ENCODE assay signal across 19 cellular contexts in the genomic region with DNA sequence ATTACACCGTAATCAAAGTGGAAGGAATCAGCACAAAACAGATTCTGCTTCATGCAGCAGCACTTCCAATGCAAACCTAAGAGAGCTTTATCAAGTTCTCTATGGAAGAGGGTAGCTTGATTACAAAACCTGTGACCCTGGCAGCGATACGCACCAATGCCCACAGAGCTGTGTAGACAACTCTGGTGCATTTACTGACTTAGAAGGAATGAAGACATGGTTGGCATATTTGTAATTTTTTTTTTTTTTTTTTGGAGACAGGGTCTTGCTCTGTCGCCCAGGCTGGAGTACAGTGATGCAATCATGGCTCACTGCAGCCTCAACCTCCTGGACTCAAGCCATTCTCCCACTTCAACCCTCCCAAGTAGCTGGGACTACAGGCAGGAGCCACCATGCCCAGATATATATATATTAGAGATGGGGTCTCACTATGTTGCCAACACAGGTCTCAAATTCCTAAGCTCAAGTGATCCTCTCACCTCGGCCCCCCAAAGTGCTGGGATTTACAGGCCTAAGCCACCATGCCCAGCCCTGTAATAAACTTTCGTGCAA. TPM values are rescaled to one million over a fixed set of nuclear protein-coding genes. Genes with fewer than 3 reads are reported as not detected.
A peak's percentile ranks its signal among the peaks of the same experiment; 100 is the strongest.
DNase-seq lines count a peak whose midpoint lies in the region; ATAC-seq and TF ChIP-seq lines count a peak whose summit lies in the region.
"Had no signal": no experiment of that assay in that cellular context is flagged by ENCODE, and none has a peak within 500 bp of the region (broad histone marks: within the 10 kb centered on the region; RNA-seq: fewer than 3 reads in every experiment).

No MANE protein-coding gene starts in this region.

- H3K27ac Mint-ChIP-seq in CD8-positive, alpha-beta memory T cell = peak overlapping the region in 6 of 8 donors; percentile 29 to 93 (median 53)
- H3K27ac Mint-ChIP-seq in activated naive CD8-positive, alpha-beta T cell treated with anti-CD3 and anti-CD28 coated beads, Interleukin-2, amount 50 U/mL, for 24 hours = peak overlapping the region; percentile 66
- H3K27ac Mint-ChIP-seq in memory B cell = peak overlapping the region; percentile 67

- TF ChIP-seq CTCF in tibial nerve (IDR thresholded peaks at IDR 0.05) = no peak

- peaks cover 49% of the 10 kb centered on the region for H3K4me1 ChIP-seq in CD8-positive, alpha-beta memory T cell (ENCODE audit: insufficient read depth, low read length)
- peaks cover 0 to 36% (median 14%) of the 10 kb centered on the region in 4 donors for H3K4me1 ChIP-seq in tibial nerve

- in situ Hi-C loops in ACHN (cut with HindIII; ENCODE audit: low pct_ligation_motif_present, low pct_unique_long_range_greater_than_20kb, low sequenced_read_pairs) = no loop called here

- WGBS in tibial nerve, 2 donors = 85 to 90% methylated on average over 6 of the region's 6 CpGs

- ATAC-seq in activated naive CD8-positive, alpha-beta T cell treated with anti-CD3 and anti-CD28 coated beads, Interleukin-2, amount 50 U/mL, for 24 hours = no peak
- ATAC-seq in memory B cell (ENCODE audit: low read depth) = no peak
- ATAC-seq: psoas muscle had no signal

- H3K4me3 ChIP-seq in CD8-positive, alpha-beta memory T cell (ENCODE audit: low read length) = no peak overlapping the region
- H3K4me3 ChIP-seq in tibial nerve = no peak overlapping the region
- H3K4me3 ChIP-seq: psoas muscle, vagina had no signal

- TF ChIP-seq EP300 in tibial nerve (IDR thresholded peaks at IDR 0.05) = no peak

- H3K36me3 Mint-ChIP-seq in CD8-positive, alpha-beta memory T cell = peaks cover 4 to 84% (median 31%) of the 10 kb centered on the region in 3 donors
- peaks cover 70% of the 10 kb centered on the region for H3K36me3 Mint-ChIP-seq in activated naive CD8-positive, alpha-beta T cell treated with anti-CD3 and anti-CD28 coated beads, Interleukin-2, amount 50 U/mL, for 24 hours (ENCODE audit: low read depth)
- H3K36me3 Mint-ChIP-seq in memory B cell = peaks cover 33% of the 10 kb centered on the region

- H3K27ac ChIP-seq in CD8-positive, alpha-beta memory T cell (ENCODE audit: low read depth, low read length) = no peak overlapping the region
- H3K27ac ChIP-seq in tibial nerve = no peak overlapping the region
- H3K27ac ChIP-seq: KMS-11, psoas muscle, RWPE1, vagina had no signal

- no peaks in the 10 kb centered on the region for H3K9me3 ChIP-seq in CD8-positive, alpha-beta memory T cell (ENCODE audit: low read length)
- H3K9me3 ChIP-seq in tibial nerve = no peaks in the 10 kb centered on the region
- H3K9me3 ChIP-seq: psoas muscle, vagina had no signal

- POLR2A ChIA-PET in CD8-positive, alpha-beta memory T cell (lab: Charles Lee) = interaction anchor here (1.1 kb wide), 1 partner anchor 12 kb away, joined by 3 read pairs; no protein-coding TSS in a partner anchor

- no peak overlapping the region for H3K4me3 Mint-ChIP-seq in CD8-positive, alpha-beta memory T cell
- peak overlapping the region; percentile 11 for H3K4me3 Mint-ChIP-seq in activated naive CD8-positive, alpha-beta T cell treated with anti-CD3 and anti-CD28 coated beads, Interleukin-2, amount 50 U/mL, for 24 hours
- no peak overlapping the region for H3K4me3 Mint-ChIP-seq in memory B cell
- H3K4me3 Mint-ChIP-seq: neural crest cell had no signal

- peaks cover 8% of the 10 kb centered on the region for H3K36me3 ChIP-seq in CD8-positive, alpha-beta memory T cell (ENCODE audit: insufficient read depth, low read length)
- peaks cover 0 to 29% (median 0%) of the 10 kb centered on the region in 3 donors for H3K36me3 ChIP-seq in tibial nerve

- TF ChIP-seq POLR2A in tibial nerve (IDR thresholded peaks at IDR 0.05) = no peak

- H3K27me3 Mint-ChIP-seq in CD8-positive, alpha-beta memory T cell = no peaks in the 10 kb centered on the region
- H3K27me3 Mint-ChIP-seq in activated naive CD8-positive, alpha-beta T cell treated with anti-CD3 and anti-CD28 coated beads, Interleukin-2, amount 50 U/mL, for 24 hours = no peaks in the 10 kb centered on the region
- H3K27me3 Mint-ChIP-seq in memory B cell = no peaks in the 10 kb centered on the region

- CTCF ChIA-PET in CD8-positive, alpha-beta memory T cell (lab: Charles Lee) = interaction anchor here (0.7 to 1.6 kb wide), 5 partner anchors 15 to 56 kb away, joined by 3 to 4 read pairs (median 3); no protein-coding TSS in a partner anchor

- DNase-seq in ACHN (peak; percentile 79), memory B cell (ENCODE audit: low spot score in 2 of 2) (no peak), SKM-1 treated with dmso at 0.1 percent for 144 hours (lab: John Stamatoyannopoulos, UW; ENCODE audit: unreplicated experiment) (no peak), NCI-H1417 treated with DMSO at 0.1 percent for 48 hours (lab: John Stamatoyannopoulos, UW) (no peak), RPMI8226 (no peak), tibial nerve (ENCODE audit: low spot score in 2 of 2) (no peak)
- DNase-seq in CD8-positive, alpha-beta memory T cell = no peak
- DNase-seq in activated naive CD8-positive, alpha-beta T cell treated with anti-CD3 and anti-CD28 coated beads, Interleukin-2, amount 50 U/mL, for 24 hours = no peak
- DNase-seq: activated CD4-positive, alpha-beta T cell treated with anti-CD3 and anti-CD28 coated beads, Interleukin-2, amount 50 U/mL, for 1 hour; Calu3; foreskin melanocyte; NCI-H2081; psoas muscle; small intestine; stimulated activated CD4-positive, alpha-beta T cell treated with anti-CD3 and anti-CD28 coated beads, Interleukin-4, amount 100 ng/mL, for 1 hour had no signal

- H3K4me1 Mint-ChIP-seq in CD8-positive, alpha-beta memory T cell = peaks cover 79 to 91% (median 90%) of the 10 kb centered on the region in 3 donors
- H3K4me1 Mint-ChIP-seq in activated naive CD8-positive, alpha-beta T cell treated with anti-CD3 and anti-CD28 coated beads, Interleukin-2, amount 50 U/mL, for 24 hours = peaks cover 84% of the 10 kb centered on the region
- peaks cover 43% of the 10 kb centered on the region for H3K4me1 Mint-ChIP-seq in memory B cell
- H3K4me1 Mint-ChIP-seq: neural crest cell had no signal

- no peaks in the 10 kb centered on the region for H3K27me3 ChIP-seq in CD8-positive, alpha-beta memory T cell (ENCODE audit: insufficient read depth, low read length, poor library complexity, severe bottlenecking)
- H3K27me3 ChIP-seq in tibial nerve = no peaks in the 10 kb centered on the region
- H3K27me3 ChIP-seq: vagina had no signal

- H3K9me3 Mint-ChIP-seq in CD8-positive, alpha-beta memory T cell = no peaks in the 10 kb centered on the region
- H3K9me3 Mint-ChIP-seq in activated naive CD8-positive, alpha-beta T cell treated with anti-CD3 and anti-CD28 coated beads, Interleukin-2, amount 50 U/mL, for 24 hours = no peaks in the 10 kb centered on the region
- no peaks in the 10 kb centered on the region for H3K9me3 Mint-ChIP-seq in memory B cell
- H3K9me3 Mint-ChIP-seq: neural crest cell had no signal

RNA-seq across cellular contexts. Expression of a gene that starts 49.4 kb away (rescaled TPM):
- total RNA-seq in CD8-positive, alpha-beta memory T cell = 100 to 1,000 TPM; 228 to 234 TPM
- polyA plus RNA-seq in CD8-positive, alpha-beta memory T cell = 96.8 TPM
- total RNA-seq in tibial nerve = 100 to 1,000 TPM; 105 to 166 (median 141) TPM
